16 cellular contexts compared by ENCODE assay signal in the genomic region with DNA sequence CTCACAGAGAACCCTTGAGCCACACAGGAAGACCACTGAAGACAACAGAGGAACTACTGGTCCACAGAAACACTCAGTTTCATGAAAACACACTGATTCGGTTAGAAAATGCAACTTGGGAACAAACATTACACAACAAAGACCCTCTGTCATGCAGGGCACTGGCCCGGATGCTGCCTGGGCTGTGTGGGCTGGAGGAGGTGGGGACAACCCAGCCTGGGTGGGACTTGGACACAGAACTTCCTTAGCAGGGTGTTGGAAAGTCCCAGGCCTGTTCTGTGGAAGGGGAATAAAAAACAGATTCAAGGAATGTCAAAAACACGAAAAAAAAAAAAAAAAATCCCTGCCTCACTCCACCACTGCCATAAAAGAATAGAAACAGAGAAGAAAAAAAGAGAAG.
A peak's percentile ranks its signal among the peaks of the same experiment; 100 is the strongest.
DNase-seq lines count a peak whose midpoint lies in the region; ATAC-seq and TF ChIP-seq lines count a peak whose summit lies in the region.
"Had no signal": no experiment of that assay in that cellular context is flagged by ENCODE, and none has a peak within 500 bp of the region (broad histone marks: within the 10 kb centered on the region; RNA-seq: fewer than 3 reads in every experiment).

No MANE protein-coding gene starts in this region.

- no peak overlapping the region for H3K4me3 Mint-ChIP-seq in MCF 10A (ENCODE audit: unreplicated experiment)
- H3K4me3 Mint-ChIP-seq in immature natural killer cell: no peak overlapping the region
- H3K4me3 Mint-ChIP-seq: CD8-positive, alpha-beta memory T cell; memory B cell had no signal

- DNase-seq in breast epithelium (ENCODE audit: low spot score in 2 of 2): peak in 1 of 2 donors; percentile 53
- no peak for DNase-seq in MCF 10A (ENCODE audit: unreplicated experiment)
- DNase-seq in heart left ventricle: peak; percentile 48 to 72 (median 64)
- DNase-seq in nucleus accumbens (lab: John Stamatoyannopoulos, UW): peak in 37 of 56 donors; percentile 2 to 74 (median 25)
- DNase-seq in immature natural killer cell: no peak
- DNase-seq in T-helper 1 cell: no peak
- DNase-seq: activated CD4-positive, CD25-positive, alpha-beta regulatory T cell; CD8-positive, alpha-beta memory T cell; effector memory CD4-positive, alpha-beta T cell; NCI-H1048; stomach had no signal

- TF ChIP-seq CTCF in breast epithelium (IDR thresholded peaks at IDR 0.05) (no peak), MCF 10A (IDR thresholded peaks at IDR 0.05; ENCODE audit: unreplicated experiment) (no peak), heart left ventricle (IDR thresholded peaks at IDR 0.05) (no peak)

- TF ChIP-seq POLR2A in breast epithelium (IDR thresholded peaks at IDR 0.05) (no peak), heart left ventricle (IDR thresholded peaks at IDR 0.05) (no peak)

- 38 to 58% (median 42%) methylated on average over 3 of the region's 3 CpGs for WGBS in heart left ventricle, 4 donors

- H3K4me3 ChIP-seq in breast epithelium: no peak overlapping the region
- no peak overlapping the region for H3K4me3 ChIP-seq in heart left ventricle
- H3K4me3 ChIP-seq: stomach had no signal

- ATAC-seq in heart left ventricle (peak; percentile 71 to 96 (median 94)), GM18858 (IDR thresholded peaks at IDR 0.05; ENCODE audit: unreplicated experiment) (no peak), HG03469 (IDR thresholded peaks at IDR 0.05; ENCODE audit: unreplicated experiment) (no peak)

- no peaks in the 10 kb centered on the region for H3K36me3 Mint-ChIP-seq in MCF 10A (ENCODE audit: insufficient read depth, unreplicated experiment)
- H3K36me3 Mint-ChIP-seq in immature natural killer cell: no peaks in the 10 kb centered on the region
- H3K36me3 Mint-ChIP-seq: CD8-positive, alpha-beta memory T cell; memory B cell had no signal

- H3K9me3 Mint-ChIP-seq in MCF 10A (ENCODE audit: unreplicated experiment) (no peaks in the 10 kb centered on the region), immature natural killer cell (no peaks in the 10 kb centered on the region)
- H3K9me3 Mint-ChIP-seq: CD8-positive, alpha-beta memory T cell; memory B cell had no signal

- H3K27ac Mint-ChIP-seq in MCF 10A (ENCODE audit: low read depth, unreplicated experiment): no peak overlapping the region
- no peak overlapping the region for H3K27ac Mint-ChIP-seq in immature natural killer cell

- H3K4me1 Mint-ChIP-seq in MCF 10A (ENCODE audit: insufficient read depth, unreplicated experiment) (no peaks in the 10 kb centered on the region), immature natural killer cell (peaks cover 0 to 3% of the 10 kb centered on the region in 2 donors)
- H3K4me1 Mint-ChIP-seq: CD8-positive, alpha-beta memory T cell had no signal

- H3K9me3 ChIP-seq in breast epithelium (no peaks in the 10 kb centered on the region), heart left ventricle (no peaks in the 10 kb centered on the region)
- H3K9me3 ChIP-seq: stomach had no signal

- intact Hi-C loops in breast epithelium (cut with DNase I; ENCODE audit: low total_unique reads): loop anchor here (10.0 kb wide), 1 partner anchor 77 kb away; no protein-coding TSS in a partner anchor
- intact Hi-C loops in MCF 10A (cut with micrococcal nuclease): no loop called here
- intact Hi-C loops in heart left ventricle (cut with DNase I): no loop called here

- H3K27me3 ChIP-seq in breast epithelium (no peaks in the 10 kb centered on the region), heart left ventricle (no peaks in the 10 kb centered on the region)
- H3K27me3 ChIP-seq: stomach had no signal

- no peaks in the 10 kb centered on the region for H3K27me3 Mint-ChIP-seq in MCF 10A (ENCODE audit: insufficient read depth, unreplicated experiment)
- H3K27me3 Mint-ChIP-seq in immature natural killer cell (ENCODE audit: low read depth in 3 of 3): peaks cover 0 to 5% (median 3%) of the 10 kb centered on the region in 3 donors

- no peaks in the 10 kb centered on the region for H3K36me3 ChIP-seq in breast epithelium
- H3K36me3 ChIP-seq in heart left ventricle: peaks cover 0 to 4% (median 0%) of the 10 kb centered on the region in 9 donors

- no peaks in the 10 kb centered on the region for H3K4me1 ChIP-seq in breast epithelium
- peaks cover 0 to 11% (median 0%) of the 10 kb centered on the region in 12 donors for H3K4me1 ChIP-seq in heart left ventricle
- H3K4me1 ChIP-seq: stomach had no signal

- CTCF ChIA-PET in MCF 10A (lab: Yijun Ruan, JAX): interaction anchor here (0.6 kb wide), 1 partner anchor 46 kb away, joined by 4 read pairs; no protein-coding TSS in a partner anchor

- peak overlapping the region; percentile 57 to 82 for H3K27ac ChIP-seq in breast epithelium
- peak overlapping the region in 9 of 12 donors; percentile 5 to 75 (median 43) for H3K27ac ChIP-seq in heart left ventricle
- H3K27ac ChIP-seq: 22Rv1, parathyroid adenoma, stomach had no signal

- POLR2A ChIA-PET in MCF 10A (lab: Yijun Ruan, JAX): no interaction called here

- BruUV-seq in MCF 10A (replicated peaks; lab: Mats Ljungman, UMichigan): no TSS peak

Comparison
In these comparisons a context has a peak if more than half of its experiments do, and no peak if none do; other contexts are left out.
1. DNase-seq: peak in heart left ventricle (5 of 5) and nucleus accumbens (37 of 56); none in MCF 10A (single experiment), immature natural killer cell (0 of 3) and T-helper 1 cell (0 of 5).
2. ATAC-seq: peak in heart left ventricle (4 of 4); none in GM18858 (single experiment) and HG03469 (single experiment).